Comparison of ENCODE assay signal across 27 cellular contexts in genomic region chr15:73626072-73626471, GRCh38. TPM values are rescaled to one million over a fixed set of nuclear protein-coding genes. Genes with fewer than 3 reads are reported as not detected.
A peak's percentile ranks its signal among the peaks of the same experiment; 100 is the strongest.
DNase-seq lines count a peak whose midpoint lies in the region; FAIRE-seq and TF ChIP-seq lines count a peak whose summit lies in the region.
"Had no signal": no experiment of that assay in that cellular context is flagged by ENCODE, and none has a peak within 500 bp of the region (broad histone marks: within the 10 kb centered on the region; RNA-seq: fewer than 3 reads in every experiment).

No MANE protein-coding gene starts in this region.

- H4K20me1 ChIP-seq in mammary epithelial cell (ENCODE audit: insufficient read depth, low read length) (peaks cover 2% of the 10 kb centered on the region), OCI-LY7 (ENCODE audit: insufficient read depth, low read length) (peaks cover 69% of the 10 kb centered on the region)

- no TSS peak for BruUV-seq in mammary epithelial cell (replicated peaks; lab: Mats Ljungman, UMichigan)
- BruUV-seq in OCI-LY7 (replicated peaks; lab: Mats Ljungman, UMichigan), result no TSS peak

- H3K4me3 Mint-ChIP-seq in activated naive CD4-positive, alpha-beta T cell treated with anti-CD3 and anti-CD28 coated beads, Interleukin-2, amount 10 ng/mL, durations not matched to agents 7 days and 5 days, result no peak overlapping the region
- H3K4me3 Mint-ChIP-seq in CD4-positive, alpha-beta memory T cell, result no peak overlapping the region
- H3K4me3 Mint-ChIP-seq: activated naive CD8-positive, alpha-beta T cell treated with anti-CD3 and anti-CD28 coated beads, Interleukin-2, amount 50 U/mL, for 24 hours; activated T-cell treated with anti-CD3 and anti-CD28 coated beads, Interleukin-2, amount 50 U/mL, for 4 hours; effector memory CD8-positive, alpha-beta T cell; memory B cell; naive B cell; T-cell had no signal

- H3K27me3 ChIP-seq in mammary epithelial cell (ENCODE audit: insufficient read depth, low read length) (no peaks in the 10 kb centered on the region), prostate gland (replicated peaks; ENCODE audit: insufficient read depth) (no peaks in the 10 kb centered on the region), WERI-Rb-1 (ENCODE audit: insufficient read depth, low read depth, severe bottlenecking) (no peaks in the 10 kb centered on the region)
- H3K27me3 ChIP-seq in CD4-positive, alpha-beta memory T cell (ENCODE audit: insufficient read depth, low read length), result no peaks in the 10 kb centered on the region
- H3K27me3 ChIP-seq: BLaER1, esophagus squamous epithelium, upper lobe of left lung had no signal

- H3K9me2 ChIP-seq in OCI-LY7 (ENCODE audit: insufficient read depth, low read length), result no peaks in the 10 kb centered on the region

- no peak for TF ChIP-seq POLR2A in prostate gland (IDR thresholded peaks at IDR 0.05)

- WGBS in mammary epithelial cell (ENCODE audit: low coverage, missing lambda C conversion rate), result 12% methylated on average over 2 of the region's 2 CpGs
- WGBS in prostate gland, result 13% methylated on average over 2 of the region's 2 CpGs

- FAIRE-seq in kidney (lab: Jason Lieb, UNC), result peak; percentile 66
- FAIRE-seq: frontal cortex had no signal

- H3K27ac ChIP-seq in HEK293 (ENCODE audit: extremely low read depth, low read depth, low read length) (no peak overlapping the region; the same call in 1 of the 2 replicates), mammary epithelial cell (ENCODE audit: insufficient read depth, low read depth, low read length) (no peak overlapping the region), kidney (ENCODE audit: low read depth in 2 of 2, low read length in 2 of 2) (no peak overlapping the region), prostate gland (no peak overlapping the region), WERI-Rb-1 (no peak overlapping the region), OCI-LY7 (ENCODE audit: low read depth, low read length, poor library complexity, severe bottlenecking) (no peak overlapping the region)
- H3K27ac ChIP-seq in CD4-positive, alpha-beta memory T cell (ENCODE audit: low read depth, low read length), result no peak overlapping the region
- H3K27ac ChIP-seq: BLaER1, psoas muscle had no signal

- H3K36me3 ChIP-seq in HEK293 (ENCODE audit: control insufficient read depth in 2 of 2, insufficient read depth in 1 of 2, low read length in 2 of 2), result no peaks in the 10 kb centered on the region
- no peaks in the 10 kb centered on the region for H3K36me3 ChIP-seq in mammary epithelial cell (ENCODE audit: insufficient read depth, low read length)
- no peaks in the 10 kb centered on the region for H3K36me3 ChIP-seq in kidney (ENCODE audit: control insufficient read depth in 1 of 2, insufficient read depth in 2 of 2, low read length in 2 of 2)
- no peaks in the 10 kb centered on the region for H3K36me3 ChIP-seq in prostate gland
- H3K36me3 ChIP-seq in WERI-Rb-1, result no peaks in the 10 kb centered on the region
- H3K36me3 ChIP-seq in CD4-positive, alpha-beta memory T cell (ENCODE audit: insufficient read depth, low read length), result no peaks in the 10 kb centered on the region
- H3K36me3 ChIP-seq in OCI-LY7 (ENCODE audit: insufficient read depth, low read length), result no peaks in the 10 kb centered on the region
- H3K36me3 ChIP-seq: BLaER1, esophagus squamous epithelium, upper lobe of left lung had no signal

- H3K4me3 ChIP-seq in HEK293 (ENCODE audit: low read depth, low read length) (no peak overlapping the region), mammary epithelial cell (replicated peaks in 1 of 3; ENCODE audit: insufficient read depth in 1 of 3, low read depth in 2 of 3, low read length in 3 of 3) (no peak overlapping the region), kidney (ENCODE audit: low read length in 2 of 2) (no peak overlapping the region), prostate gland (no peak overlapping the region), WERI-Rb-1 (ENCODE audit: low read depth, low read length) (no peak overlapping the region), OCI-LY7 (ENCODE audit: low read depth, low read length, poor library complexity, severe bottlenecking) (no peak overlapping the region)
- H3K4me3 ChIP-seq in CD4-positive, alpha-beta memory T cell (ENCODE audit: low read length in 2 of 2), result no peak overlapping the region
- H3K4me3 ChIP-seq: BLaER1, esophagus squamous epithelium, psoas muscle, upper lobe of left lung had no signal

- dilution Hi-C loops in mammary epithelial cell (cut with HindIII; ENCODE audit: low sequenced_read_pairs), result no loop called here

- in situ Hi-C loops in mammary epithelial cell (cut with MboI; ENCODE audit: low sequenced_read_pairs in 2 of 2), result no loop called here

- H2AFZ ChIP-seq in mammary epithelial cell (ENCODE audit: low read depth, low read length) (no peak overlapping the region), OCI-LY7 (ENCODE audit: low read length) (no peak overlapping the region)

- CTCF ChIA-PET in HEK293 (lab: Yijun Ruan, JAX) (interaction anchor here (0.6 to 15.7 kb wide), 4 partner anchors 9 to 347 kb away, joined by 3 to 235 read pairs (median 3); partner anchors contain the start of gene NPTN), mammary epithelial cell (lab: Charles Lee; ENCODE audit: low non-redundant PET) (no interaction called here), OCI-LY7 (lab: Charles Lee; ENCODE audit: unreplicated experiment) (no interaction called here)
- CTCF ChIA-PET in activated naive CD4-positive, alpha-beta T cell treated with anti-CD3 and anti-CD28 coated beads, Interleukin-2, amount 10 ng/mL, durations not matched to agents 7 days and 5 days (lab: Charles Lee), result interaction anchor here (2.7 kb wide), 1 partner anchor 11 kb away, joined by 14 read pairs; no protein-coding TSS in a partner anchor
- CTCF ChIA-PET in CD4-positive, alpha-beta memory T cell (lab: Charles Lee; ENCODE audit: partially characterized antibody), result interaction anchor here (6.9 kb wide), 1 partner anchor 10 kb away, joined by 49 read pairs; no protein-coding TSS in a partner anchor

- H3K79me2 ChIP-seq in mammary epithelial cell (ENCODE audit: insufficient read depth, low read length), result peaks cover 99% of the 10 kb centered on the region
- peaks cover 97% of the 10 kb centered on the region for H3K79me2 ChIP-seq in OCI-LY7 (ENCODE audit: insufficient read depth, low read depth, low read length)

- H3K27ac Mint-ChIP-seq in activated naive CD4-positive, alpha-beta T cell treated with anti-CD3 and anti-CD28 coated beads, Interleukin-2, amount 10 ng/mL, durations not matched to agents 7 days and 5 days, result no peak overlapping the region
- H3K27ac Mint-ChIP-seq in CD4-positive, alpha-beta memory T cell, result no peak overlapping the region
- H3K27ac Mint-ChIP-seq: activated naive CD8-positive, alpha-beta T cell treated with anti-CD3 and anti-CD28 coated beads, Interleukin-2, amount 50 U/mL, for 24 hours; effector memory CD8-positive, alpha-beta T cell; memory B cell; naive B cell; T-cell had no signal

- POLR2A ChIA-PET in HEK293 (lab: Yijun Ruan, JAX) (no interaction called here), OCI-LY7 (lab: Charles Lee) (no interaction called here)
- POLR2A ChIA-PET in CD4-positive, alpha-beta memory T cell (lab: Charles Lee; ENCODE audit: partially characterized antibody), result no interaction called here

- H3K4me1 Mint-ChIP-seq in activated naive CD4-positive, alpha-beta T cell treated with anti-CD3 and anti-CD28 coated beads, Interleukin-2, amount 10 ng/mL, durations not matched to agents 7 days and 5 days, result peaks cover 14% of the 10 kb centered on the region
- peaks cover 30 to 55% (median 46%) of the 10 kb centered on the region in 4 donors for H3K4me1 Mint-ChIP-seq in CD4-positive, alpha-beta memory T cell

- H3K9ac ChIP-seq in mammary epithelial cell (ENCODE audit: insufficient read depth, low read length) (no peak overlapping the region), kidney (ENCODE audit: low read length in 2 of 2) (no peak overlapping the region)
- H3K9ac ChIP-seq: BLaER1 had no signal

- H3K27me3 Mint-ChIP-seq in activated naive CD4-positive, alpha-beta T cell treated with anti-CD3 and anti-CD28 coated beads, Interleukin-2, amount 10 ng/mL, durations not matched to agents 7 days and 5 days, result no peaks in the 10 kb centered on the region
- H3K27me3 Mint-ChIP-seq in CD4-positive, alpha-beta memory T cell, result no peaks in the 10 kb centered on the region
- H3K27me3 Mint-ChIP-seq: activated naive CD8-positive, alpha-beta T cell treated with anti-CD3 and anti-CD28 coated beads, Interleukin-2, amount 50 U/mL, for 24 hours; effector memory CD8-positive, alpha-beta T cell; memory B cell; naive B cell; T-cell had no signal

- H3K9me3 ChIP-seq in HEK293 (ENCODE audit: control insufficient read depth, insufficient read depth, low read depth, low read length), result no peaks in the 10 kb centered on the region
- H3K9me3 ChIP-seq in mammary epithelial cell (replicated peaks; ENCODE audit: insufficient read depth, low read length), result no peaks in the 10 kb centered on the region
- no peaks in the 10 kb centered on the region for H3K9me3 ChIP-seq in kidney (ENCODE audit: control insufficient read depth in 1 of 2, low read length in 2 of 2)
- no peaks in the 10 kb centered on the region for H3K9me3 ChIP-seq in prostate gland
- no peaks in the 10 kb centered on the region for H3K9me3 ChIP-seq in WERI-Rb-1 (ENCODE audit: severe bottlenecking)
- H3K9me3 ChIP-seq in CD4-positive, alpha-beta memory T cell (ENCODE audit: control insufficient read depth in 1 of 2, low read length in 2 of 2), result no peaks in the 10 kb centered on the region
- H3K9me3 ChIP-seq in OCI-LY7 (ENCODE audit: low read length), result no peaks in the 10 kb centered on the region
- H3K9me3 ChIP-seq: BLaER1, esophagus squamous epithelium, psoas muscle, upper lobe of left lung had no signal

- no peak overlapping the region for H3K4me2 ChIP-seq in mammary epithelial cell (ENCODE audit: insufficient read depth, low read depth, low read length)
- H3K4me2 ChIP-seq in OCI-LY7 (ENCODE audit: low read length), result no peak overlapping the region
- H3K4me2 ChIP-seq: BLaER1 had no signal

- intact Hi-C loops in mammary epithelial cell (cut with micrococcal nuclease), result no loop called here
- intact Hi-C loops in kidney (cut with DNase I), result no loop called here
- intact Hi-C loops in prostate gland (cut with DNase I), result no loop called here
- intact Hi-C loops in CD4-positive, alpha-beta memory T cell (cut with micrococcal nuclease), result loop anchor here (10.0 kb wide), 1 partner anchor 899 kb away; no protein-coding TSS in a partner anchor
- intact Hi-C loops in OCI-LY7 (cut with micrococcal nuclease; ENCODE audit: unreplicated experiment), result no loop called here

- H3K4me1 ChIP-seq in HEK293 (ENCODE audit: control insufficient read depth, insufficient read depth, low read length) (peaks cover 72% of the 10 kb centered on the region), mammary epithelial cell (ENCODE audit: insufficient read depth, low read length) (peaks cover 32% of the 10 kb centered on the region), kidney (ENCODE audit: control insufficient read depth in 1 of 2, insufficient read depth in 1 of 2, low read depth in 1 of 2, low read length in 2 of 2) (peaks cover 9 to 34% of the 10 kb centered on the region in 2 donors), prostate gland (replicated peaks) (peaks cover 3% of the 10 kb centered on the region), OCI-LY7 (ENCODE audit: insufficient read depth, low read length, poor library complexity, severe bottlenecking) (peaks cover 24% of the 10 kb centered on the region)
- peaks cover 26% of the 10 kb centered on the region for H3K4me1 ChIP-seq in CD4-positive, alpha-beta memory T cell (ENCODE audit: insufficient read depth, low read length)

- H3K9me3 Mint-ChIP-seq in activated naive CD4-positive, alpha-beta T cell treated with anti-CD3 and anti-CD28 coated beads, Interleukin-2, amount 10 ng/mL, durations not matched to agents 7 days and 5 days, result no peaks in the 10 kb centered on the region
- H3K9me3 Mint-ChIP-seq in CD4-positive, alpha-beta memory T cell, result no peaks in the 10 kb centered on the region
- H3K9me3 Mint-ChIP-seq: activated naive CD8-positive, alpha-beta T cell treated with anti-CD3 and anti-CD28 coated beads, Interleukin-2, amount 50 U/mL, for 24 hours; activated T-cell treated with anti-CD3 and anti-CD28 coated beads, Interleukin-2, amount 50 U/mL, for 4 hours; effector memory CD8-positive, alpha-beta T cell; memory B cell; naive B cell; T-cell had no signal

- DNase-seq in mammary epithelial cell (peak; percentile 18), kidney (no peak), prostate gland (ENCODE audit: low spot score) (peak; percentile 46), WERI-Rb-1 (no peak), OCI-LY7 (ENCODE audit: low spot score) (no peak)
- no peak for DNase-seq in activated naive CD4-positive, alpha-beta T cell treated with anti-CD3 and anti-CD28 coated beads, Interleukin-2, amount 10 ng/mL, durations not matched to agents 7 days and 5 days
- DNase-seq in CD4-positive, alpha-beta memory T cell, result no peak
- DNase-seq: activated CD4-positive, alpha-beta T cell treated with anti-CD3 and anti-CD28 coated beads, Interleukin-2, amount 50 U/mL, for 1 hour; activated CD4-positive, CD25-positive, alpha-beta regulatory T cell; activated naive CD8-positive, alpha-beta T cell treated with anti-CD3 and anti-CD28 coated beads, Interleukin-2, amount 50 U/mL, for 24 hours; activated T-cell treated with anti-CD3 and anti-CD28 coated beads, Interleukin-2, amount 50 U/mL, for 4 hours; central memory CD4-positive, alpha-beta T cell; DMS153; effector memory CD8-positive, alpha-beta T cell; esophagus squamous epithelium; Karpas-422; left cardiac atrium; naive B cell; NCI-H446 treated with DMSO at 0.1 percent for 48 hours; psoas muscle; stimulated activated CD4-positive, alpha-beta T cell treated with anti-CD3 and anti-CD28 coated beads, Interleukin-4, amount 100 ng/mL, for 4 hours; T-cell had no signal

- no peak for TF ChIP-seq CTCF in HEK293 (tag by site-specific recombination; IDR thresholded peaks at IDR 0.05)
- no peak for TF ChIP-seq CTCF in mammary epithelial cell (conservative IDR thresholded peaks at IDR 0.05 in 1 of 2, IDR thresholded peaks at IDR 0.05 in 1 of 2; ENCODE audit: extremely low read depth in 1 of 2, insufficient read depth in 1 of 2, low read depth in 1 of 2, low read length in 2 of 2)
- no peak for TF ChIP-seq CTCF in kidney (IDR thresholded peaks at IDR 0.05; ENCODE audit: borderline replicate concordance, extremely low read depth, insufficient read depth)
- no peak for TF ChIP-seq CTCF in prostate gland (IDR thresholded peaks at IDR 0.05)
- no peak for TF ChIP-seq CTCF in WERI-Rb-1 (IDR thresholded peaks at IDR 0.05; ENCODE audit: low read depth, low read length)
- no peak for TF ChIP-seq CTCF in OCI-LY7 (conservative IDR thresholded peaks at IDR 0.05; ENCODE audit: low read length)

- H3K36me3 Mint-ChIP-seq in activated naive CD4-positive, alpha-beta T cell treated with anti-CD3 and anti-CD28 coated beads, Interleukin-2, amount 10 ng/mL, durations not matched to agents 7 days and 5 days, result no peaks in the 10 kb centered on the region
- no peaks in the 10 kb centered on the region for H3K36me3 Mint-ChIP-seq in CD4-positive, alpha-beta memory T cell
- H3K36me3 Mint-ChIP-seq: naive B cell, T-cell had no signal

RNA-seq across cellular contexts. Expression of gene NPTN, which starts 7.1 kb away (rescaled TPM):
- total RNA-seq in mammary epithelial cell (100 to 1,000 TPM; 118 to 143 TPM), kidney (130 TPM), prostate gland (100 to 1,000 TPM; 147 to 266 TPM), OCI-LY7 (2022) (36.6 and 43.2 TPM in 2 replicates)
- polyA plus RNA-seq in mammary epithelial cell (206 TPM), kidney (ENCODE audit: insufficient read depth, low read depth, low replicate concordance) (100 TPM)
- polyA minus RNA-seq in mammary epithelial cell, result 246 TPM
- total RNA-seq in CD4-positive, alpha-beta memory T cell, result 10 to 100 TPM; 36.5 to 36.6 TPM
- polyA plus RNA-seq in CD4-positive, alpha-beta memory T cell, result 10 to 100 TPM; 33.5 to 39.8 TPM
- total RNA-seq in OCI-LY7 (2014; rRNA removed; shearing (Covaris generic)), result 36.0 and 41.5 TPM in 2 replicates

RNA-seq across cellular contexts. Expression of gene CD276, which starts 58.1 kb away (rescaled TPM):
- 100 to 1,000 TPM in 1 of 2 donors, 10 to 100 TPM in 1; 50.5 to 110 TPM for total RNA-seq in mammary epithelial cell
- 128 TPM for polyA plus RNA-seq in mammary epithelial cell
- 224 TPM for polyA minus RNA-seq in mammary epithelial cell
- total RNA-seq in kidney, result 31.5 TPM
- 25.0 TPM for polyA plus RNA-seq in kidney (ENCODE audit: insufficient read depth, low read depth, low replicate concordance)
- 10 to 100 TPM; 75.0 to 91.3 TPM for total RNA-seq in prostate gland
- total RNA-seq in CD4-positive, alpha-beta memory T cell, result 1 to 10 TPM; 2.6 to 2.9 TPM
- polyA plus RNA-seq in CD4-positive, alpha-beta memory T cell, result not detected
- total RNA-seq in OCI-LY7 (2014; rRNA removed; shearing (Covaris generic)), result not detected in 2 replicates
- not detected in 2 replicates for total RNA-seq in OCI-LY7 (2022)

Comparison
In these comparisons a context has a peak if more than half of its experiments do, and no peak if none do; other contexts are left out.
1. DNase-seq: peak in mammary epithelial cell (single experiment) and prostate gland (single experiment); none in kidney (single experiment), WERI-Rb-1 (single experiment), activated naive CD4-positive, alpha-beta T cell treated with anti-CD3 and anti-CD28 coated beads, Interleukin-2, amount 10 ng/mL, durations not matched to agents 7 days and 5 days (single experiment), CD4-positive, alpha-beta memory T cell (0 of 5) and OCI-LY7 (single experiment).
2. CTCF ChIA-PET loops: an anchor here in HEK293 (0.6 to 15.7 kb wide), activated naive CD4-positive, alpha-beta T cell treated with anti-CD3 and anti-CD28 coated beads, Interleukin-2, amount 10 ng/mL, durations not matched to agents 7 days and 5 days (2.7 kb wide) and CD4-positive, alpha-beta memory T cell (6.9 kb wide); none called in mammary epithelial cell and OCI-LY7.